Comparison of ENCODE assay signal across 26 cellular contexts in the genomic region with DNA sequence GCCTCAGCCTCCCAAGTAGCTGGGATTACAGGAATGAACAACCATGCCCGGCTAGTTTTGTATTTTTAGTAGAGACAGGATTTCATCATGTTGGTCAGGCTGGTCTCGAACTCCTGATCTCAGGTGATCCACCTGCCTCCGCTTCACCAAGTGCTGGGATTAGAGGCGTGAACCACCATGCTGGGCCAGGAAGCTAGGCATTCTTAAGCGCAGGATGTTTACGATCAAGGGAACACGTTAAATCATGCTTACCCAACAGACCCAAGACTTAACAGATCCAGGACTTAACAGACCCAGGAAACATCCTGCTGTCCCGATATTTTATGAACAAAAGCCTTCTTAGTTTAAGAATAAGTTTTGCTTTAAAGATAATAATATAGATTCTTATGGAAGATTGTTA. TPM values are rescaled to one million over a fixed set of nuclear protein-coding genes. Genes with fewer than 3 reads are reported as not detected.
DNase-seq lines count a peak whose midpoint lies in the region; ATAC-seq and TF ChIP-seq lines count a peak whose summit lies in the region.
"Had no signal": no experiment of that assay in that cellular context is flagged by ENCODE, and none has a peak within 500 bp of the region (broad histone marks: within the 10 kb centered on the region; RNA-seq: fewer than 3 reads in every experiment).

No MANE protein-coding gene starts in this region.

- H3K4me3 ChIP-seq in AG10803 (ENCODE audit: low read length) (peak overlapping the region; percentile 34), RWPE2 (ENCODE audit: severe bottlenecking) (no peak overlapping the region), esophagus squamous epithelium (no peak overlapping the region), stomach (no peak overlapping the region), A673 (ENCODE audit: low read depth, low read length, poor library complexity, severe bottlenecking) (no peak overlapping the region)
- H3K4me3 ChIP-seq: BLaER1, left lung, SK-N-MC, smooth muscle cell, thyroid gland had no signal

- H3K4me1 ChIP-seq in RWPE2 (ENCODE audit: insufficient read depth, poor library complexity, severe bottlenecking) (peaks cover 4% of the 10 kb centered on the region), esophagus squamous epithelium (peaks cover 0 to 43% (median 24%) of the 10 kb centered on the region in 3 donors), stomach (peaks cover 10 to 39% (median 19%) of the 10 kb centered on the region in 4 donors), A673 (ENCODE audit: insufficient read depth, low read length, poor library complexity, severe bottlenecking) (no peaks in the 10 kb centered on the region)

- ATAC-seq in RWPE2 (ENCODE audit: low read depth) (no peak), HG03457 (IDR thresholded peaks at IDR 0.05; ENCODE audit: unreplicated experiment) (no peak)
- ATAC-seq: activated T-cell treated with anti-CD3 and anti-CD28 coated beads, Interleukin-2, amount 50 U/mL, for 72 hours had no signal

- BruUV-seq in A673 (replicated peaks; lab: Mats Ljungman, UMichigan), result no TSS peak

- TF ChIP-seq CTCF in AG10803 (conservative IDR thresholded peaks at IDR 0.05; ENCODE audit: low read length) (no peak), RWPE2 (IDR thresholded peaks at IDR 0.05; ENCODE audit: poor library complexity, severe bottlenecking) (no peak), esophagus squamous epithelium (IDR thresholded peaks at IDR 0.05) (no peak), stomach (IDR thresholded peaks at IDR 0.05) (no peak), A673 (conservative IDR thresholded peaks at IDR 0.05; ENCODE audit: low read depth, low read length) (no peak)

- POLR2A ChIA-PET in A673 (lab: Charles Lee; ENCODE audit: low non-redundant PET), result no interaction called here

- TF ChIP-seq EP300 in stomach (IDR thresholded peaks at IDR 0.05), result no peak

- H3K27ac ChIP-seq in RWPE2 (ENCODE audit: poor library complexity, severe bottlenecking) (no peak overlapping the region), esophagus squamous epithelium (peak overlapping the region; percentile 11 to 89 (median 85)), stomach (peak overlapping the region in 4 of 5 donors; percentile 28 to 85 (median 56)), A673 (ENCODE audit: low read depth, low read length, poor library complexity, severe bottlenecking) (no peak overlapping the region)
- H3K27ac ChIP-seq: BLaER1, RWPE1, SK-N-MC, thyroid gland had no signal

- CTCF ChIA-PET in A673 (lab: Charles Lee), result no interaction called here

- WGBS in esophagus squamous epithelium, 2 donors, result 57 to 67% methylated on average over 6 to 7 of the region's 8 CpGs
- WGBS in stomach, 5 donors, result 65 to 80% (median 69%) methylated on average over 7 to 8 of the region's 8 CpGs

- H3K27me3 ChIP-seq in RWPE2 (ENCODE audit: insufficient read depth, poor library complexity, severe bottlenecking) (peaks cover 42% of the 10 kb centered on the region), esophagus squamous epithelium (peaks cover 0 to 75% (median 0%) of the 10 kb centered on the region in 4 donors), stomach (peaks cover 0 to 4% (median 0%) of the 10 kb centered on the region in 3 donors), A673 (replicated peaks; ENCODE audit: insufficient read depth, low read depth, low read length, poor library complexity) (peaks cover 41% of the 10 kb centered on the region)
- H3K27me3 ChIP-seq: BLaER1, thyroid gland had no signal

- TF ChIP-seq POLR2A in esophagus squamous epithelium (IDR thresholded peaks at IDR 0.05) (no peak), stomach (IDR thresholded peaks at IDR 0.05) (no peak)

- H3K9me3 ChIP-seq in RWPE2 (ENCODE audit: severe bottlenecking) (peaks cover 2% of the 10 kb centered on the region), esophagus squamous epithelium (no peaks in the 10 kb centered on the region), stomach (no peaks in the 10 kb centered on the region), A673 (ENCODE audit: low read depth, low read length, poor library complexity, severe bottlenecking) (no peaks in the 10 kb centered on the region)
- H3K9me3 ChIP-seq: left lung, thyroid gland had no signal

- intact Hi-C loops in esophagus squamous epithelium (cut with DNase I), result no loop called here
- intact Hi-C loops in stomach (cut with DNase I; ENCODE audit: low total_unique reads), result no loop called here
- intact Hi-C loops in A673 (cut with micrococcal nuclease; ENCODE audit: unreplicated experiment), result loop anchor here (5.0 kb wide), 1 partner anchor 288 kb away; no protein-coding TSS in a partner anchor

- no peaks in the 10 kb centered on the region for H3K36me3 ChIP-seq in RWPE2 (ENCODE audit: low read depth)
- no peaks in the 10 kb centered on the region for H3K36me3 ChIP-seq in esophagus squamous epithelium
- no peaks in the 10 kb centered on the region for H3K36me3 ChIP-seq in stomach
- no peaks in the 10 kb centered on the region for H3K36me3 ChIP-seq in A673 (ENCODE audit: insufficient read depth, low read length, poor library complexity, severe bottlenecking)
- H3K36me3 ChIP-seq: BLaER1, left lung, thyroid gland had no signal

- DNase-seq in AG10803 (ENCODE audit: low read depth), result no peak
- peak; percentile 47 for DNase-seq in RWPE2 (ENCODE audit: low spot score)
- no peak for DNase-seq in esophagus squamous epithelium (lab: John Stamatoyannopoulos, UW)
- no peak for DNase-seq in stomach
- no peak for DNase-seq in A673 (ENCODE audit: low spot score)
- DNase-seq in DMS153 (lab: John Stamatoyannopoulos, UW), result no peak
- DNase-seq in GM19240 (ENCODE audit: insufficient read length, low spot score), result no peak
- DNase-seq: activated CD4-positive, alpha-beta T cell treated with anti-CD3 and anti-CD28 coated beads, Interleukin-2, amount 50 U/mL, for 1 hour; activated CD4-positive, CD25-positive, alpha-beta regulatory T cell; activated naive CD4-positive, alpha-beta T cell treated with anti-CD3 and anti-CD28 coated beads for 36 hours; activated T-cell treated with anti-CD3 and anti-CD28 coated beads, Interleukin-2, amount 50 U/mL, for 72 hours; amniotic stem cell; DMS79; effector CD4-positive, alpha-beta T cell; left lung; NCI-H1092 treated with DMSO at 0.1 percent for 48 hours; NCI-H1694 treated with DMSO at 0.1 percent for 48 hours; NCI-H2171; stimulated activated naive CD4-positive, alpha-beta T cell treated with Interleukin-2 at 50 U/mL for 16 hours; thyroid gland had no signal

RNA-seq across cellular contexts. Expression of gene PTGIS, which starts 9.1 kb away (rescaled TPM):
- 10 to 100 TPM in 2 of 4 donors, 1 to 10 TPM in 2; 1.6 to 34.1 (median 8.6) TPM for total RNA-seq in esophagus squamous epithelium
- 10 to 100 TPM in 4 of 5 donors, 1 to 10 TPM in 1; 8.4 to 84.8 (median 24.8) TPM for total RNA-seq in stomach
- polyA plus RNA-seq in stomach, result 10 to 100 TPM in 1 of 3 donors, 1 to 10 TPM in 2; 4.9 to 14.8 (median 6.9) TPM
- not detected in 2 replicates for total RNA-seq in A673 (2021)
- total RNA-seq: activated naive CD4-positive, alpha-beta T cell treated with anti-CD3 and anti-CD28 coated beads for 36 hours; NCI-H460 had no signal

Comparison
In these comparisons a context has a peak if more than half of its experiments do, and no peak if none do; other contexts are left out.
1. H3K27ac ChIP-seq: peak in esophagus squamous epithelium (4 of 4) and stomach (4 of 5); none in RWPE2 (single experiment) and A673 (single experiment).